8 cellular contexts compared by ENCODE assay signal in the genomic region with DNA sequence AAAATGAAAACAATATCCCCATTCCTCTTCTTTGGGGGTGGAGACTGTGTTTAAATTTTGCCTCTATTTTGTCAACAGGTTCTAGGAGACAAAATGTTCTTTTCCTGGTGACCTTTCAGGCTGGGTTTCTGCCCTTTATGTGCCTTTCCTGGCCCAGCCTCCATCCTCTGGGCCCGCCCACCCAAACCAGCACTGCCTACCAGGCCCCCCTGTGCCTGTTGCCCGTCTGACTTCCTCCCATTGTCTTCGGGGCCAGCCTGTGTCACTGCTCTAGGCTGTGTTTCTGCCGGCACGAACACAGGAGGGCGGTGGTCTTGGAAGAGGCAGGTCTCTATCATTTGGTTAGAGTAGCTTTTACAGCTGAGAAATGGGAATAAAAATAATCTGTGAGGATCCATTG. TPM values are rescaled to one million over a fixed set of nuclear protein-coding genes. Genes with fewer than 3 reads are reported as not detected.
A peak's percentile ranks its signal among the peaks of the same experiment; 100 is the strongest.
DNase-seq lines count a peak whose midpoint lies in the region; ATAC-seq, FAIRE-seq and TF ChIP-seq lines count a peak whose summit lies in the region.

No MANE protein-coding gene starts in this region.

- H3K9me3 Mint-ChIP-seq in natural killer cell = no peaks in the 10 kb centered on the region

- peaks cover 25 to 35% of the 10 kb centered on the region in 2 experiments for H4K20me1 ChIP-seq in H1 (replicated peaks in 1 of 2; ENCODE audit: control insufficient read depth in 1 of 2, insufficient read depth in 2 of 2, low read length in 2 of 2)

- no peaks in the 10 kb centered on the region for H3K9me3 ChIP-seq in H1 (ENCODE audit: insufficient read depth in 2 of 2, low read depth in 1 of 2, low read length in 1 of 2)
- no peaks in the 10 kb centered on the region for H3K9me3 ChIP-seq in tibial nerve

- no peak overlapping the region for H4K8ac ChIP-seq in H1 (ENCODE audit: extremely low read depth, insufficient read depth, low read length)

- no peaks in the 10 kb centered on the region for H3K27me3 Mint-ChIP-seq in natural killer cell (ENCODE audit: low read depth in 2 of 2)

- no peak overlapping the region for H3K14ac ChIP-seq in H1 (ENCODE audit: insufficient read length)

- H2BK120ac ChIP-seq in H1 (replicated peaks; ENCODE audit: low read depth, low read length) = no peak overlapping the region

- no peak overlapping the region for H3K56ac ChIP-seq in H1 (replicated peaks; ENCODE audit: insufficient read length, low read depth, low read length)

- POLR2A ChIA-PET in H1 (lab: Charles Lee; ENCODE audit: partially characterized antibody) = interaction anchor here (0.6 to 1.2 kb wide), 3 partner anchors 10 to 23 kb away, joined by 3 to 4 read pairs (median 3); no protein-coding TSS in a partner anchor

- H3K27me3 ChIP-seq in H1 (replicated peaks in 1 of 4; ENCODE audit: control insufficient read depth in 3 of 4, extremely low read depth in 1 of 4, insufficient read depth in 3 of 4, low read length in 3 of 4) (peaks cover 0 to 13% (median 6%) of the 10 kb centered on the region in 4 experiments; a peak in 4 of 7 replicates), tibial nerve (no peaks in the 10 kb centered on the region)

- H3K36me3 Mint-ChIP-seq in natural killer cell = no peaks in the 10 kb centered on the region

- no peak overlapping the region for H2BK15ac ChIP-seq in H1 (ENCODE audit: low read length)

- intact Hi-C loops in natural killer cell (cut with micrococcal nuclease) = no loop called here

- H3K4me2 ChIP-seq in H1 (ENCODE audit: insufficient read depth in 1 of 2, low read depth in 2 of 2, low read length in 2 of 2) = peak overlapping the region; percentile 1 to 45; a peak in 2 of 4 replicates

- H3K4me3 ChIP-seq in H1 (ENCODE audit: extremely low read depth in 1 of 4, insufficient read depth in 2 of 4, low read depth in 3 of 4, low read length in 4 of 4) = no peak overlapping the region
- H3K4me3 ChIP-seq in tibial nerve = peak overlapping the region in 3 of 4 donors; percentile 6 to 25 (median 13)

- no peak overlapping the region for H4K5ac ChIP-seq in H1 (ENCODE audit: insufficient read length, low read depth, low read length)

- H3K23ac ChIP-seq in H1 (ENCODE audit: insufficient read length) = no peak overlapping the region

- H2BK5ac ChIP-seq in H1 (ENCODE audit: low read depth, low read length) = no peak overlapping the region

- DNase-seq in CD1c-positive myeloid dendritic cell (ENCODE audit: extremely low spot score) (peak; percentile 55), H1 (ENCODE audit: low read depth in 1 of 2, low spot score in 2 of 2) (no peak), natural killer cell (peak; percentile 45), tibial nerve (ENCODE audit: low spot score in 2 of 2) (peak; percentile 66 to 70), DMS114 treated with DMSO at 0.1 percent for 48 hours (lab: John Stamatoyannopoulos, UW; ENCODE audit: unreplicated experiment) (no peak)
- DNase-seq in activated CD4-positive, alpha-beta T cell treated with anti-CD3 and anti-CD28 coated beads for 48 hours = peak; percentile 65

- TF ChIP-seq RAD21 in H1 (IDR thresholded peaks at IDR 0.05 in 1 of 2, conservative IDR thresholded peaks at IDR 0.05 in 1 of 2; ENCODE audit: low read depth in 2 of 2, low read length in 2 of 2) = peak; percentile 19 to 23; a peak in 1 of 4 replicates

- no peak overlapping the region for H3K4ac ChIP-seq in H1 (replicated peaks; ENCODE audit: insufficient read length, low read depth, low read length)

- WGBS in H1 (ENCODE audit: extremely low coverage in 1 of 2, insufficient coverage in 1 of 2, insufficient read length in 1 of 2, insufficient replicate concordance in 2 of 2, low coverage in 1 of 2, low lambda C conversion rate in 2 of 2, missing lambda C conversion rate in 1 of 2), 2 experiments = 12% methylated on average over 6 of the region's 6 CpGs; no CpG with 5 or more reads in 1 of the 2 experiments
- WGBS in tibial nerve, 2 donors = 15 to 22% methylated on average over 6 of the region's 6 CpGs

- no peak overlapping the region for H3K27ac ChIP-seq in H1 (ENCODE audit: low read depth, low read length)
- H3K27ac ChIP-seq in tibial nerve = peak overlapping the region; percentile 81 to 99 (median 90)

- no peak overlapping the region for H3K18ac ChIP-seq in H1 (ENCODE audit: extremely low read depth, low read length)

- 0 out of 2 replicates have a peak, but pooled peaks cover 4% of the 10 kb centered on the region for H3K23me2 ChIP-seq in H1 (ENCODE audit: low read depth, low read length)

- TF ChIP-seq CTCF in H1 (IDR thresholded peaks at IDR 0.05; ENCODE audit: control extremely low read depth in 1 of 3, insufficient read depth in 1 of 3, low read depth in 1 of 3, low read length in 3 of 3) (no peak), natural killer cell (IDR thresholded peaks at IDR 0.05) (no peak), tibial nerve (IDR thresholded peaks at IDR 0.05) (peak in 1 of 5 experiments; percentile 16)

- no peak for FAIRE-seq in H1 (lab: Jason Lieb, UNC)

- peaks cover 0 to 86% of the 10 kb centered on the region in 2 experiments for H3K79me2 ChIP-seq in H1 (ENCODE audit: control insufficient read depth in 1 of 2, insufficient read depth in 2 of 2, low read length in 2 of 2)

- H2AFZ ChIP-seq in H1 (ENCODE audit: low read length) = no peak overlapping the region

- peaks cover 97 to 99% of the 10 kb centered on the region in 2 donors for H3K4me1 Mint-ChIP-seq in natural killer cell

- no peak overlapping the region for H2BK20ac ChIP-seq in H1 (ENCODE audit: low read length)

- CTCF ChIA-PET in H1 (lab: Charles Lee; ENCODE audit: partially characterized antibody) = interaction anchor here (0.7 to 38.4 kb wide), 7 partner anchors 17 to 478 kb away, joined by 3 to 1263 read pairs (median 5); a partner anchor contains a TSS

- peaks cover 15% of the 10 kb centered on the region for H3K79me1 ChIP-seq in H1 (ENCODE audit: low read depth, low read length)

- H3K4me1 ChIP-seq in H1 (replicated peaks in 1 of 4; ENCODE audit: control insufficient read depth in 3 of 4, insufficient read depth in 4 of 4, low read length in 3 of 4) (peaks cover 29 to 40% (median 33%) of the 10 kb centered on the region in 4 experiments), tibial nerve (peaks cover 0 to 100% (median 98%) of the 10 kb centered on the region in 4 donors)

- no peak overlapping the region for H3K9ac ChIP-seq in H1 (replicated peaks in 1 of 4; ENCODE audit: extremely low read depth in 1 of 4, low read depth in 3 of 4, low read length in 3 of 4)

- H2AK5ac ChIP-seq in H1 (ENCODE audit: low read depth, low read length) = no peak overlapping the region

- no peak overlapping the region for H2BK12ac ChIP-seq in H1 (ENCODE audit: low read depth, low read length)

- H3K4me3 Mint-ChIP-seq in natural killer cell = peak overlapping the region; percentile 89

- no peak for TF ChIP-seq EP300 in H1 (IDR thresholded peaks at IDR 0.05; ENCODE audit: borderline replicate concordance in 1 of 2, low read depth in 2 of 2, low read length in 2 of 2)
- peak; percentile 75 to 93 for TF ChIP-seq EP300 in tibial nerve (IDR thresholded peaks at IDR 0.05)

- no peak overlapping the region for H4K91ac ChIP-seq in H1 (replicated peaks; ENCODE audit: insufficient read length, low read length)

- H3K36me3 ChIP-seq in H1 (ENCODE audit: control insufficient read depth in 2 of 4, insufficient read depth in 4 of 4, low read length in 3 of 4) (peaks cover 0 to 3% (median 0%) of the 10 kb centered on the region in 4 experiments; a peak in 2 of 8 replicates), tibial nerve (peaks cover 0 to 18% (median 3%) of the 10 kb centered on the region in 3 donors)

- ATAC-seq in natural killer cell = peak; percentile 63 to 67 (median 67)
- ATAC-seq in HG03354 (IDR thresholded peaks at IDR 0.05; ENCODE audit: poor library complexity, severe bottlenecking, unreplicated experiment) = no peak
- ATAC-seq in HG03280 (IDR thresholded peaks at IDR 0.05; ENCODE audit: unreplicated experiment) = no peak

- TF ChIP-seq POLR2A in H1 (IDR thresholded peaks at IDR 0.05; ENCODE audit: control extremely low read depth in 1 of 2, low read depth in 2 of 2, low read length in 2 of 2) (no peak), tibial nerve (IDR thresholded peaks at IDR 0.05) (peak in 1 of 2 donors; percentile 59)

- peak overlapping the region; percentile 91 to 92 for H3K27ac Mint-ChIP-seq in natural killer cell

TF ChIP-seq in H1, 55 proteins besides CTCF, POLR2A, EP300 and RAD21 (continues in another document):
- peak; percentile 52; the same call in 1 of the 2 replicates for TF ChIP-seq EGR1 (IDR thresholded peaks at IDR 0.05; ENCODE audit: borderline replicate concordance, low read depth, low read length)
- TF ChIP-seq SRF (IDR thresholded peaks at IDR 0.05; ENCODE audit: low read depth, low read length) = no peak
- TF ChIP-seq KDM5A (IDR thresholded peaks at IDR 0.05; ENCODE audit: low read length) = no peak
- TF ChIP-seq TCF12 (IDR thresholded peaks at IDR 0.05; ENCODE audit: low read depth, low read length) = peak; percentile 61; the same call in 1 of the 2 replicates
- TF ChIP-seq ASH2L (IDR thresholded peaks at IDR 0.05; ENCODE audit: low read length) = peak; percentile 36
- 0 out of 2 replicates have a peak, but pooled peaks have one; percentile 52 for TF ChIP-seq RXRA (IDR thresholded peaks at IDR 0.05; ENCODE audit: insufficient read depth, low read depth, low read length)

RNA-seq across cellular contexts. Expression of a gene that starts 13.9 kb away (rescaled TPM):
- total RNA-seq in H1 (2021; fragmentation: NEBNext Ultra II Directional; extraction: Animal tissue kit (Norgen Biotek cat#: 25700)) = 57.8 and 57.9 TPM in 2 replicates
- 47.4 and 54.7 TPM in 2 replicates for polyA plus RNA-seq in H1 (2011; rRNA removed)
- polyA plus RNA-seq in H1 (2011; cell fraction: cytosol; rRNA removed) = 38.1 TPM
- 50.9 TPM for polyA plus RNA-seq in H1 (2011; cell fraction: nucleus; rRNA removed)
- 43.5 to 60.8 TPM (median 54.3 TPM) in 4 replicates for polyA plus RNA-seq in H1 (2012, experiment 1 of 2)
- 45.7 TPM for polyA plus RNA-seq in H1 (2012, experiment 2 of 2)
- polyA plus RNA-seq in H1 (2013, experiment 1 of 2) = 39.1 TPM
- polyA plus RNA-seq in H1 (2013, experiment 2 of 2) = 41.9 TPM
- 35.5 and 41.7 TPM in 2 replicates for polyA minus RNA-seq in H1 (2011; rRNA and poly(A)+ RNA removed)
- 29.9 TPM for polyA minus RNA-seq in H1 (2011; cell fraction: cytosol; rRNA and poly(A)+ RNA removed)
- 26.0 TPM for polyA minus RNA-seq in H1 (2011; cell fraction: nucleus; rRNA and poly(A)+ RNA removed)
- 100 to 1,000 TPM; 126 to 180 (median 173) TPM for total RNA-seq in natural killer cell
- total RNA-seq in tibial nerve = 100 to 1,000 TPM; 123 to 163 (median 150) TPM

RNA-seq across cellular contexts. Expression of a gene that starts 59.7 kb away (rescaled TPM):
- 58.3 and 60.1 TPM in 2 replicates for total RNA-seq in H1 (2021; fragmentation: NEBNext Ultra II Directional; extraction: Animal tissue kit (Norgen Biotek cat#: 25700))
- polyA plus RNA-seq in H1 (2011; rRNA removed) = 9.7 and 13.4 TPM in 2 replicates
- polyA plus RNA-seq in H1 (2011; cell fraction: cytosol; rRNA removed) = 24.7 TPM
- polyA plus RNA-seq in H1 (2011; cell fraction: nucleus; rRNA removed) = 12.5 TPM
- 36.0 to 47.0 TPM (median 41.3 TPM) in 4 replicates for polyA plus RNA-seq in H1 (2012, experiment 1 of 2)
- polyA plus RNA-seq in H1 (2012, experiment 2 of 2) = 12.7 TPM
- 48.4 TPM for polyA plus RNA-seq in H1 (2013, experiment 1 of 2)
- 52.5 TPM for polyA plus RNA-seq in H1 (2013, experiment 2 of 2)
- polyA minus RNA-seq in H1 (2011; rRNA and poly(A)+ RNA removed) = 10.4 and 12.3 TPM in 2 replicates
- polyA minus RNA-seq in H1 (2011; cell fraction: cytosol; rRNA and poly(A)+ RNA removed) = 9.0 TPM
- polyA minus RNA-seq in H1 (2011; cell fraction: nucleus; rRNA and poly(A)+ RNA removed) = 12.0 TPM
- total RNA-seq in natural killer cell = 1 to 10 TPM; 1.3 to 1.8 (median 1.4) TPM
- 100 to 1,000 TPM in 3 of 4 donors, 10 to 100 TPM in 1; 94.5 to 176 (median 128) TPM for total RNA-seq in tibial nerve

Comparison
In these comparisons a context has a peak if more than half of its experiments do, and no peak if none do; other contexts are left out.
1. DNase-seq: peak in CD1c-positive myeloid dendritic cell (single experiment), activated CD4-positive, alpha-beta T cell treated with anti-CD3 and anti-CD28 coated beads for 48 hours (single experiment), natural killer cell (single experiment) and tibial nerve (2 of 2); none in H1 (0 of 2) and DMS114 treated with DMSO at 0.1 percent for 48 hours (single experiment).
2. H3K4me3 ChIP-seq: peak in tibial nerve (3 of 4); none in H1 (0 of 4).
3. ATAC-seq: peak in natural killer cell (3 of 3); none in HG03354 (single experiment) and HG03280 (single experiment).
4. RNA of a gene that starts 59.7 kb away (total RNA-seq): 94.5 to 176 TPM in tibial nerve and 58.3 to 60.1 TPM in H1; 1.3 to 1.8 TPM in natural killer cell; every median in the first group is over 10 times any median in the second.